Comparison of ENCODE assay signal across 1 cellular context in genomic region chr17:75380750-75381149, GRCh38.
TF ChIP-seq lines count a peak whose summit lies in the region.

No MANE protein-coding gene starts in this region.

TF ChIP-seq in IMR-90, 13 proteins besides CTCF, POLR2A, EP300 and RAD21:
- no peak for TF ChIP-seq MAFK (IDR thresholded peaks at IDR 0.05; ENCODE audit: low read depth, low read length)
